ENCODE assay signal across 15 cellular contexts in the genomic region with DNA sequence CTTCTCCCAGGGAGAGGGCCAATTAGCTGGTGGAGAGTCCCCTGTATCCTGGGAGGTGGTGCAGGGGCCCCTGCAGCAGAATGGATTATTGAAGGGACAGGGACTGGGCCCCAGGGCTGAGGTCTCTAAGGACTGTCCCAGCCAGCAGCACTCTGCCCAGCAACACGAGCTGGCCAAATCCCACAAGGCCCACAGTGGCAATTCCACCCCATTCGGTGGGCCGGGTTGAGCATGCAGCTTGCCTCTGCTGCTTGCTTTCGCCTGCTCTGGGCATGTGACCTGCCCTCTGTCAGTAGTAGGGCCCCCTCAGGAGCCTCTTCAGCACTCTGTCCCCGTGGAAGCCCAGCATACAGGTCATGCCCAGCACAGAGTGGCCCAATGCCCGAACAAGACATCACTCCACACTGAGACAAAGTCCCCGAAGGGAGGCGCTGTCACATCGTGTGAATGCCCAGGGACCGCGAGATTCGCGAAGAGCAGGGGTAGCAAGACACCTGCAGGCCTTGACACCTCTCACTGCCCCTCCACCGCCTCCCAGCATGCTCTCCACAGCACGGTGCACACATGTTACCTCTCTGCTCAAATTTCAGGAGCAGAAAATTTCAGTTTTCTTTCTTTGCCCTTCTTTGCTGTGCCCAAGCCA.
DNase-seq lines count a peak whose midpoint lies in the region; ATAC-seq, FAIRE-seq and TF ChIP-seq lines count a peak whose summit lies in the region.
"Had no signal": no experiment of that assay in that cellular context is flagged by ENCODE, and none has a peak within 500 bp of the region (broad histone marks: within the 10 kb centered on the region; RNA-seq: fewer than 3 reads in every experiment).

No MANE protein-coding gene starts in this region.

- H3K27me3 ChIP-seq in colonic mucosa (no peaks in the 10 kb centered on the region), small intestine (ENCODE audit: control insufficient read depth in 2 of 2, insufficient read depth in 2 of 2, low read length in 2 of 2) (peaks cover 0 to 3% of the 10 kb centered on the region in 2 donors)
- H3K27me3 ChIP-seq: SJSA1 had no signal

- 52 to 78% (median 66%) methylated on average over 15 of the region's 15 CpGs for WGBS in small intestine, 3 donors

- H3K4me1 ChIP-seq in colonic mucosa (no peaks in the 10 kb centered on the region), small intestine (ENCODE audit: control insufficient read depth in 2 of 2, insufficient read depth in 1 of 2, low read depth in 1 of 2, low read length in 1 of 2) (peaks cover 0 to 4% of the 10 kb centered on the region in 2 donors)
- H3K4me1 ChIP-seq: HAP-1, SJSA1 had no signal

- no peak for TF ChIP-seq CTCF in colonic mucosa (IDR thresholded peaks at IDR 0.05)
- no peak for TF ChIP-seq CTCF in D721Med (IDR thresholded peaks at IDR 0.05; ENCODE audit: insufficient read depth, missing control alignments)

- H3K9ac ChIP-seq in colonic mucosa (ENCODE audit: low read depth in 2 of 2, low read length in 2 of 2): peak overlapping the region in 1 of 2 donors; percentile 87

- peak overlapping the region; percentile 90 for H3K27ac ChIP-seq in colonic mucosa
- peak overlapping the region in 1 of 2 donors; percentile 68 for H3K27ac ChIP-seq in small intestine (ENCODE audit: low read depth in 1 of 2, low read length in 1 of 2)
- H3K27ac ChIP-seq: SJSA1 had no signal

- H3K4me3 ChIP-seq in colonic mucosa: no peak overlapping the region
- no peak overlapping the region for H3K4me3 ChIP-seq in small intestine (ENCODE audit: low read depth in 1 of 2, low read length in 2 of 2)
- H3K4me3 ChIP-seq: HAP-1, SJSA1, skin epidermis had no signal

- DNase-seq in NCI-H146 (lab: John Stamatoyannopoulos, UW) (peak; percentile 34), NCI-H146 treated with DMSO at 0.1 percent for 48 hours (lab: John Stamatoyannopoulos, UW; ENCODE audit: unreplicated experiment) (no peak), NCI-H2107 treated with DMSO at 0.1 percent for 48 hours (lab: John Stamatoyannopoulos, UW; ENCODE audit: unreplicated experiment) (peak; percentile 75), colonic mucosa (no peak), small intestine (peak; percentile 13), cerebellum (ENCODE audit: low spot score) (no peak), D721Med (ENCODE audit: insufficient read length, low spot score) (no peak)
- DNase-seq: 8988T; activated CD4-positive, alpha-beta T cell treated with anti-CD3 and anti-CD28 coated beads, Interleukin-2, amount 50 U/mL, for 48 hours; NK-92 treated with Interleukin-12 subunit alpha and Interleukin-12 subunit beta, amount 100 ng/mL, for 24 hours; stimulated activated naive CD8-positive, alpha-beta T cell treated with anti-CD3 and anti-CD28 coated beads, Interleukin-15, amount 100 ng/mL, for 72 hours had no signal

- H3K36me3 ChIP-seq in colonic mucosa (no peaks in the 10 kb centered on the region), small intestine (ENCODE audit: control insufficient read depth in 2 of 2, insufficient read depth in 2 of 2, low read length in 2 of 2) (no peaks in the 10 kb centered on the region)
- H3K36me3 ChIP-seq: HAP-1, SJSA1 had no signal

- ATAC-seq in GM19452 (IDR thresholded peaks at IDR 0.05; ENCODE audit: unreplicated experiment): no peak
- ATAC-seq: stimulated activated naive CD8-positive, alpha-beta T cell treated with anti-CD3 and anti-CD28 coated beads, Interleukin-15, amount 100 ng/mL, for 72 hours had no signal

- intact Hi-C loops in colonic mucosa (cut with DNase I): no loop called here

- H3K9me3 ChIP-seq in colonic mucosa (no peaks in the 10 kb centered on the region), small intestine (ENCODE audit: control insufficient read depth, low read depth) (no peaks in the 10 kb centered on the region)
- H3K9me3 ChIP-seq: HAP-1, SJSA1 had no signal

- FAIRE-seq in small intestine (lab: Jason Lieb, UNC): no peak
- no peak for FAIRE-seq in D721Med (lab: Jason Lieb, UNC)

Comparison
In these comparisons a context has a peak if more than half of its experiments do, and no peak if none do; other contexts are left out.
1. DNase-seq: peak in NCI-H146 (single experiment), NCI-H2107 treated with DMSO at 0.1 percent for 48 hours (single experiment) and small intestine (single experiment); none in NCI-H146 treated with DMSO at 0.1 percent for 48 hours (single experiment), colonic mucosa (single experiment), cerebellum (single experiment) and D721Med (single experiment).